15 cellular contexts compared by ENCODE assay signal in genomic region chr11:108340958-108341357, GRCh38.
DNase-seq lines count a peak whose midpoint lies in the region; ATAC-seq, FAIRE-seq and TF ChIP-seq lines count a peak whose summit lies in the region.
"Had no signal": no experiment of that assay in that cellular context is flagged by ENCODE, and none has a peak within 500 bp of the region (broad histone marks: within the 10 kb centered on the region; RNA-seq: fewer than 3 reads in every experiment).

No MANE protein-coding gene starts in this region.

- no peak overlapping the region for H3K4me3 Mint-ChIP-seq in CD4-positive, alpha-beta T cell
- no peak overlapping the region for H3K4me3 Mint-ChIP-seq in activated T-helper 17 cell treated with anti-CD3 and anti-CD28 coated beads, Interleukin-2, amount 50 U/mL, for 72 hours
- H3K4me3 Mint-ChIP-seq in chondrocyte (ENCODE audit: unreplicated experiment), result no peak overlapping the region
- H3K4me3 Mint-ChIP-seq: activated CD4-positive, alpha-beta T cell treated with anti-CD3 and anti-CD28 coated beads, Interleukin-2, amount 10 ng/mL, durations not matched to agents 24 days and 14 days; activated naive CD8-positive, alpha-beta T cell treated with anti-CD3 and anti-CD28 coated beads, Interleukin-2, amount 10 ng/mL, durations not matched to agents 7 days and 5 days had no signal

- peaks cover 47% of the 10 kb centered on the region for H3K4me1 Mint-ChIP-seq in CD4-positive, alpha-beta T cell (ENCODE audit: low read depth)
- H3K4me1 Mint-ChIP-seq in activated T-helper 17 cell treated with anti-CD3 and anti-CD28 coated beads, Interleukin-2, amount 50 U/mL, for 72 hours, result peaks cover 4% of the 10 kb centered on the region
- no peaks in the 10 kb centered on the region for H3K4me1 Mint-ChIP-seq in chondrocyte (ENCODE audit: low read depth)

- no peak for TF ChIP-seq CTCF in CD4-positive, alpha-beta T cell (IDR thresholded peaks at IDR 0.05)
- TF ChIP-seq CTCF in chondrocyte (IDR thresholded peaks at IDR 0.05), result no peak

- no peaks in the 10 kb centered on the region for H3K27me3 Mint-ChIP-seq in CD4-positive, alpha-beta T cell
- no peaks in the 10 kb centered on the region for H3K27me3 Mint-ChIP-seq in activated T-helper 17 cell treated with anti-CD3 and anti-CD28 coated beads, Interleukin-2, amount 50 U/mL, for 72 hours
- no peaks in the 10 kb centered on the region for H3K27me3 Mint-ChIP-seq in chondrocyte (ENCODE audit: low read depth)
- H3K27me3 Mint-ChIP-seq: activated CD4-positive, alpha-beta T cell treated with anti-CD3 and anti-CD28 coated beads, Interleukin-2, amount 10 ng/mL, durations not matched to agents 24 days and 14 days; activated naive CD8-positive, alpha-beta T cell treated with anti-CD3 and anti-CD28 coated beads, Interleukin-2, amount 10 ng/mL, durations not matched to agents 7 days and 5 days had no signal

- no peak overlapping the region for H3K27ac ChIP-seq in CD4-positive, alpha-beta T cell (ENCODE audit: low read depth, low read length)
- H3K27ac ChIP-seq: BLaER1 treated with 17β-estradiol and CSF1 and Interleukin-3, amounts not matched to agents 10 nM and 100 nM; dorsolateral prefrontal cortex; vagina had no signal

- CTCF ChIA-PET in CD4-positive, alpha-beta T cell (lab: Charles Lee), result interaction anchor here (1.5 kb wide), 1 partner anchor 10 kb away, joined by 6 read pairs; no protein-coding TSS in a partner anchor

- DNase-seq in CD4-positive, alpha-beta T cell, result no peak
- DNase-seq in HT-29 (ENCODE audit: low spot score) (peak; percentile 50), kidney tubule cell (ENCODE audit: low spot score) (peak; percentile 78), NCI-H82 treated with DMSO at 0.1 percent for 48 hours (lab: John Stamatoyannopoulos, UW; ENCODE audit: unreplicated experiment) (no peak), frontal cortex (ENCODE audit: low spot score in 2 of 2) (no peak), mesenteric fat pad (ENCODE audit: low spot score) (no peak), chondrocyte (ENCODE audit: low spot score) (no peak)
- DNase-seq: activated CD4-positive, alpha-beta T cell treated with anti-CD3 and anti-CD28 coated beads, Interleukin-2, amount 10 ng/mL, durations not matched to agents 24 days and 14 days; activated naive CD8-positive, alpha-beta T cell treated with anti-CD3 and anti-CD28 coated beads, Interleukin-2, amount 10 ng/mL, durations not matched to agents 7 days and 5 days; dorsolateral prefrontal cortex; NCI-H82 had no signal

- intact Hi-C loops in CD4-positive, alpha-beta T cell (cut with DNase I, micrococcal nuclease), result loop anchor here in 1 of 2 experiments (10.0 kb wide), 1 partner anchor 304 kb away; no protein-coding TSS in a partner anchor

- H3K36me3 Mint-ChIP-seq in CD4-positive, alpha-beta T cell (ENCODE audit: low read depth), result peaks cover 81% of the 10 kb centered on the region
- peaks cover 38% of the 10 kb centered on the region for H3K36me3 Mint-ChIP-seq in activated T-helper 17 cell treated with anti-CD3 and anti-CD28 coated beads, Interleukin-2, amount 50 U/mL, for 72 hours (ENCODE audit: low read depth)
- peaks cover 10% of the 10 kb centered on the region for H3K36me3 Mint-ChIP-seq in chondrocyte (ENCODE audit: low read depth)

- POLR2A ChIA-PET in CD4-positive, alpha-beta T cell (lab: Charles Lee), result interaction anchor here (1.5 kb wide), 1 partner anchor 119 kb away, joined by 4 read pairs; the partner anchor contains the start of gene NPAT

- no peaks in the 10 kb centered on the region for H3K27me3 ChIP-seq in CD4-positive, alpha-beta T cell (ENCODE audit: control insufficient read depth, insufficient read depth, low read length)
- H3K27me3 ChIP-seq: BLaER1 treated with 17β-estradiol and CSF1 and Interleukin-3, amounts not matched to agents 10 nM and 100 nM; dorsolateral prefrontal cortex; vagina had no signal

- FAIRE-seq in frontal cortex (lab: Jason Lieb, UNC), result no peak
- FAIRE-seq: H54 had no signal

- peak overlapping the region; percentile 74 for H3K27ac Mint-ChIP-seq in CD4-positive, alpha-beta T cell
- no peak overlapping the region for H3K27ac Mint-ChIP-seq in activated T-helper 17 cell treated with anti-CD3 and anti-CD28 coated beads, Interleukin-2, amount 50 U/mL, for 72 hours
- H3K27ac Mint-ChIP-seq in chondrocyte (ENCODE audit: unreplicated experiment), result no peak overlapping the region
- H3K27ac Mint-ChIP-seq: activated CD4-positive, alpha-beta T cell treated with anti-CD3 and anti-CD28 coated beads, Interleukin-2, amount 10 ng/mL, durations not matched to agents 24 days and 14 days; activated naive CD8-positive, alpha-beta T cell treated with anti-CD3 and anti-CD28 coated beads, Interleukin-2, amount 10 ng/mL, durations not matched to agents 7 days and 5 days had no signal

- ATAC-seq in CD4-positive, alpha-beta T cell (ENCODE audit: poor library complexity), result no peak
- ATAC-seq in activated T-helper 17 cell treated with anti-CD3 and anti-CD28 coated beads, Interleukin-2, amount 50 U/mL, for 72 hours (replicated peaks), result peak; percentile 26

- no peaks in the 10 kb centered on the region for H3K9me3 ChIP-seq in CD4-positive, alpha-beta T cell (ENCODE audit: control insufficient read depth, low read length)
- H3K9me3 ChIP-seq: BLaER1 treated with 17β-estradiol and CSF1 and Interleukin-3, amounts not matched to agents 10 nM and 100 nM; vagina had no signal

- H3K9me3 Mint-ChIP-seq in CD4-positive, alpha-beta T cell, result no peaks in the 10 kb centered on the region
- H3K9me3 Mint-ChIP-seq in activated T-helper 17 cell treated with anti-CD3 and anti-CD28 coated beads, Interleukin-2, amount 50 U/mL, for 72 hours, result no peaks in the 10 kb centered on the region
- no peaks in the 10 kb centered on the region for H3K9me3 Mint-ChIP-seq in chondrocyte (ENCODE audit: low read depth)
- H3K9me3 Mint-ChIP-seq: activated CD4-positive, alpha-beta T cell treated with anti-CD3 and anti-CD28 coated beads, Interleukin-2, amount 10 ng/mL, durations not matched to agents 24 days and 14 days; activated naive CD8-positive, alpha-beta T cell treated with anti-CD3 and anti-CD28 coated beads, Interleukin-2, amount 10 ng/mL, durations not matched to agents 7 days and 5 days had no signal

Comparison
In these comparisons a context has a peak if more than half of its experiments do, and no peak if none do; other contexts are left out.
1. DNase-seq: peak in HT-29 (single experiment) and kidney tubule cell (single experiment); none in CD4-positive, alpha-beta T cell (0 of 10), NCI-H82 treated with DMSO at 0.1 percent for 48 hours (single experiment), frontal cortex (0 of 2), mesenteric fat pad (single experiment) and chondrocyte (single experiment).